ENCODE assay signal across 1 cellular context in the genomic region with DNA sequence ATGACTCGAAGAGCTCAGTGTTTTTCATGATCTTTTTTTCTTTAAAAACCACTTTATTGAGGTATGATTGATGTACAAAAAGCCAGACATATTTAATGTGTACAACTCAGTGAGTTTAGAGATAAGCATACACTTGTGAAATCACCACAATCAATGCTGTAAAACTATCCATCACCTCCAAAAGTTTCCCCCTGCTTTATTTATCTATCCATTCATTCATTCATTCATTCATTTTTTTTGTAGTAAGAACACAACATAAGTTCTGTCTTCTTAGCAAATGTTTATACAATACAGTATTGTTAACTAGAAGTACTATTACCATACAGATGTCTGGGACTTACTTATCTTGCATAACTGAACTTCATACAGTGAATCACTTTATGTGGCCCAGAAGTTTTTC.
TF ChIP-seq lines count a peak whose summit lies in the region.

No MANE protein-coding gene starts in this region.

TF ChIP-seq in GM12878, 131 proteins besides CTCF, POLR2A, EP300 and RAD21 (continued from another document):
- TF ChIP-seq NFYA (IDR thresholded peaks at IDR 0.05; ENCODE audit: borderline replicate concordance, low read depth, low read length) = no peak
